ENCODE assay signal across 1 cellular context in the genomic region with DNA sequence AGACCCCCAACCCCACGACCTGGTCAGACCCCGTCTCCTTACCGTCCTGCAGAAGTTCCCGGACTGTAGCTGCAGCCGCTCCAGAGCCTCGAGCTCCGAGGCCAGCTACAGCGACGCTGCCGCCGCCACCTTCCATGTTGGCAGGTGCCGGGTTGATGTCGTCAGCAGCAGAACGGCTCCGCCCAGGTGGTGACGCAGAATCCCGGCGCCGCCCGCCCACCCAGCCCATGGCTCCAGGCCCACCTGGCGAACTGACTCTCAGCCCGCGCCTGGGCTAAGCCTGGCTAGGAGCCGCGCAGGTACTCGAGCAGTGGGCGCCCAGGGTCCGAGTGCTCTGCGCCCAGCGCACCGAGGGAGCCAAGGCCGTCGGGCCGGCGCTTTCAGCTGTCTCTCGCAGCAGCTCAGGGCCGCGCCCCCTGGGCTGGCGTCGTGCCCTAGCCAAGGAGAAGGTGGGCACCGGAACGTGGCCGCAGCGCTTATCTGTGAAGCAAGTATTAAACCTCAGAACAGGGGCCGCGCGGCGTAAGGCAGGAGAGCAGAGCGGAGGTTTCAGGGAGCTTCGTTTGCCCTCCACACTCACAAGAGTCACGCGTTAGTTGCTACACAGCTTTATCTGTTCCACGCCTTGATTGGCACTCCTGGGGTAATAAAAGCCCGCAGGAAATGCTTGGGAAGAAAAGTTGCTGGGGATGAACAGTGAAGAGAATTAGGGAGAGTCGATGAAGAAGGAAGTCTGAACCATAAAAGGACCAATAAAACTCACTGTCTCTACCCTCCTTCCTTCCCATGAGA.
TF ChIP-seq lines count a peak whose summit lies in the region.

A gene (minus strand): TSS at position 160 of the 792 bp plus-strand sequence. CDS start 24 bp downstream, at position 136.
A gene with protein sequence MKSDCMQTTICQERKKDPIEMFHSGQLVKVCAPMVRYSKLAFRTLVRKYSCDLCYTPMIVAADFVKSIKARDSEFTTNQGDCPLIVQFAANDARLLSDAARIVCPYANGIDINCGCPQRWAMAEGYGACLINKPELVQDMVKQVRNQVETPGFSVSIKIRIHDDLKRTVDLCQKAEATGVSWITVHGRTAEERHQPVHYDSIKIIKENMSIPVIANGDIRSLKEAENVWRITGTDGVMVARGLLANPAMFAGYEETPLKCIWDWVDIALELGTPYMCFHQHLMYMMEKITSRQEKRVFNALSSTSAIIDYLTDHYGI (plus strand): TSS at position 211 of the 792 bp plus-strand sequence. CDS start 3,100 bp downstream, outside the sequence.

TF ChIP-seq in SK-N-SH, 30 proteins besides CTCF, POLR2A, EP300 and RAD21 (continued from another document):
- TF ChIP-seq, protein P1, sequence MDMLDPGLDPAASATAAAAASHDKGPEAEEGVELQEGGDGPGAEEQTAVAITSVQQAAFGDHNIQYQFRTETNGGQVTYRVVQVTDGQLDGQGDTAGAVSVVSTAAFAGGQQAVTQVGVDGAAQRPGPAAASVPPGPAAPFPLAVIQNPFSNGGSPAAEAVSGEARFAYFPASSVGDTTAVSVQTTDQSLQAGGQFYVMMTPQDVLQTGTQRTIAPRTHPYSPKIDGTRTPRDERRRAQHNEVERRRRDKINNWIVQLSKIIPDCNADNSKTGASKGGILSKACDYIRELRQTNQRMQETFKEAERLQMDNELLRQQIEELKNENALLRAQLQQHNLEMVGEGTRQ (IDR thresholded peaks at IDR 0.05; ENCODE audit: borderline replicate concordance, low read depth, low read length), result no peak
- TF ChIP-seq YY1 (IDR thresholded peaks at IDR 0.05; ENCODE audit: low read depth) (peak; percentile 93), JUND (IDR thresholded peaks at IDR 0.05) (no peak), MXI1 (IDR thresholded peaks at IDR 0.05; ENCODE audit: low read depth, low read length) (peak; percentile 64), TAF1 (IDR thresholded peaks at IDR 0.05; ENCODE audit: borderline replicate concordance, low read depth, low read length) (peak; percentile 91), FOSL2 (IDR thresholded peaks at IDR 0.05; ENCODE audit: borderline replicate concordance, low read depth) (peak; percentile 18; the same call in 1 of the 2 replicates)
- TF ChIP-seq, protein P2, sequence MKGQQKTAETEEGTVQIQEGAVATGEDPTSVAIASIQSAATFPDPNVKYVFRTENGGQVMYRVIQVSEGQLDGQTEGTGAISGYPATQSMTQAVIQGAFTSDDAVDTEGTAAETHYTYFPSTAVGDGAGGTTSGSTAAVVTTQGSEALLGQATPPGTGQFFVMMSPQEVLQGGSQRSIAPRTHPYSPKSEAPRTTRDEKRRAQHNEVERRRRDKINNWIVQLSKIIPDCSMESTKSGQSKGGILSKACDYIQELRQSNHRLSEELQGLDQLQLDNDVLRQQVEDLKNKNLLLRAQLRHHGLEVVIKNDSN (IDR thresholded peaks at IDR 0.05; ENCODE audit: borderline replicate concordance, low read depth), result peak; percentile 48; the same call in 1 of the 2 replicates
- TF ChIP-seq, protein P3, sequence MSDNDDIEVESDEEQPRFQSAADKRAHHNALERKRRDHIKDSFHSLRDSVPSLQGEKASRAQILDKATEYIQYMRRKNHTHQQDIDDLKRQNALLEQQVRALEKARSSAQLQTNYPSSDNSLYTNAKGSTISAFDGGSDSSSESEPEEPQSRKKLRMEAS (IDR thresholded peaks at IDR 0.05; ENCODE audit: low read depth), result peak; percentile 56
- TF ChIP-seq, protein P4, sequence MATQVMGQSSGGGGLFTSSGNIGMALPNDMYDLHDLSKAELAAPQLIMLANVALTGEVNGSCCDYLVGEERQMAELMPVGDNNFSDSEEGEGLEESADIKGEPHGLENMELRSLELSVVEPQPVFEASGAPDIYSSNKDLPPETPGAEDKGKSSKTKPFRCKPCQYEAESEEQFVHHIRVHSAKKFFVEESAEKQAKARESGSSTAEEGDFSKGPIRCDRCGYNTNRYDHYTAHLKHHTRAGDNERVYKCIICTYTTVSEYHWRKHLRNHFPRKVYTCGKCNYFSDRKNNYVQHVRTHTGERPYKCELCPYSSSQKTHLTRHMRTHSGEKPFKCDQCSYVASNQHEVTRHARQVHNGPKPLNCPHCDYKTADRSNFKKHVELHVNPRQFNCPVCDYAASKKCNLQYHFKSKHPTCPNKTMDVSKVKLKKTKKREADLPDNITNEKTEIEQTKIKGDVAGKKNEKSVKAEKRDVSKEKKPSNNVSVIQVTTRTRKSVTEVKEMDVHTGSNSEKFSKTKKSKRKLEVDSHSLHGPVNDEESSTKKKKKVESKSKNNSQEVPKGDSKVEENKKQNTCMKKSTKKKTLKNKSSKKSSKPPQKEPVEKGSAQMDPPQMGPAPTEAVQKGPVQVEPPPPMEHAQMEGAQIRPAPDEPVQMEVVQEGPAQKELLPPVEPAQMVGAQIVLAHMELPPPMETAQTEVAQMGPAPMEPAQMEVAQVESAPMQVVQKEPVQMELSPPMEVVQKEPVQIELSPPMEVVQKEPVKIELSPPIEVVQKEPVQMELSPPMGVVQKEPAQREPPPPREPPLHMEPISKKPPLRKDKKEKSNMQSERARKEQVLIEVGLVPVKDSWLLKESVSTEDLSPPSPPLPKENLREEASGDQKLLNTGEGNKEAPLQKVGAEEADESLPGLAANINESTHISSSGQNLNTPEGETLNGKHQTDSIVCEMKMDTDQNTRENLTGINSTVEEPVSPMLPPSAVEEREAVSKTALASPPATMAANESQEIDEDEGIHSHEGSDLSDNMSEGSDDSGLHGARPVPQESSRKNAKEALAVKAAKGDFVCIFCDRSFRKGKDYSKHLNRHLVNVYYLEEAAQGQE (IDR thresholded peaks at IDR 0.05; ENCODE audit: low read depth, low read length), result peak; percentile 37; the same call in 1 of the 2 replicates
- TF ChIP-seq, protein P5, sequence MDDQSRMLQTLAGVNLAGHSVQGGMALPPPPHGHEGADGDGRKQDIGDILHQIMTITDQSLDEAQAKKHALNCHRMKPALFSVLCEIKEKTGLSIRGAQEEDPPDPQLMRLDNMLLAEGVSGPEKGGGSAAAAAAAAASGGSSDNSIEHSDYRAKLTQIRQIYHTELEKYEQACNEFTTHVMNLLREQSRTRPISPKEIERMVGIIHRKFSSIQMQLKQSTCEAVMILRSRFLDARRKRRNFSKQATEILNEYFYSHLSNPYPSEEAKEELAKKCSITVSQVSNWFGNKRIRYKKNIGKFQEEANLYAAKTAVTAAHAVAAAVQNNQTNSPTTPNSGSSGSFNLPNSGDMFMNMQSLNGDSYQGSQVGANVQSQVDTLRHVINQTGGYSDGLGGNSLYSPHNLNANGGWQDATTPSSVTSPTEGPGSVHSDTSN (IDR thresholded peaks at IDR 0.05), result peak; percentile 27; the same call in 1 of the 2 replicates
